ENCODE assay signal across 8 cellular contexts in the genomic region with DNA sequence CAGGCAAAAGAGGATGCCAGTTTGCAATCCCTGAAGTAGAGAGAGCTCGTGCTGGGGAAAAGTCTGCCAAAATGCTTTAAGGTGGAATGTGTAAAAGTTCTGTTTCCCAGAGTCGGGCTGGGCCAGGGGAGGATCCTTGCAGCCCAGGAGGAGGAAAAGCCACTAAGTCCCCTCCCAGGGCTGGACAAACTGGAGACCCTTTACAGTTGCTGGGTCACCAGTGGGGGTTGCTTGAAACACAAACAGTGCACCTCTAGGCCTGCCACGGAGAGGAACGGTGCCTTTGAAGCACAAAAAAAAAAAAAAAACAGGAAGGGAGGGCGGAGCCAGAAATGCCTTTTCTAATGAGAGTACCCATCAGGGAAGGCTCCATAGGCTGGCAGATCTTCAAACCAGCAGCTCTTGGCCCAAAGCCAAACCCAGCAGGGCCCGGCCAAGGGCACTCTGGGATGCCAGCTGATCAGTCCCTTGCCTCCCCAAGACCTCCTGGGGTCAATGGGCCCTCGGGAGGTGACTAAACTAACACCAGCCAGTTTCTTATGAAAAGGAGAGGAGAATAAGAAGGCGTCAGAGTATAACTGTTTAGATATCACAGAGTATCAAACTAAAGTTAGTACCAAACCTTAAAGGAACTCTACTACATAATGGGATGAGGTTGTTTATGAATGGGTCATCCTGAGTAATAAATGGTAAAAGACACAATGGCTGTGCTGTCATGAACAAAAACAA. TPM values are rescaled to one million over a fixed set of nuclear protein-coding genes. Genes with fewer than 3 reads are reported as not detected.
A peak's percentile ranks its signal among the peaks of the same experiment; 100 is the strongest.
DNase-seq lines count a peak whose midpoint lies in the region; ATAC-seq, FAIRE-seq and TF ChIP-seq lines count a peak whose summit lies in the region.

No MANE protein-coding gene starts in this region.

- peaks cover 8% of the 10 kb centered on the region for H3K27me3 Mint-ChIP-seq in astrocyte (ENCODE audit: low read depth, unreplicated experiment)

- peak; percentile 41 for ATAC-seq in RWPE2 (ENCODE audit: low read depth)
- peak; percentile 76 for ATAC-seq in left ventricle myocardium superior
- ATAC-seq in GM19023 (IDR thresholded peaks at IDR 0.05; ENCODE audit: unreplicated experiment): no peak
- ATAC-seq in HG02840 (IDR thresholded peaks at IDR 0.05; ENCODE audit: low FRiP score, unreplicated experiment): no peak

- H3K9me2 ChIP-seq in Karpas-422 (replicated peaks; ENCODE audit: insufficient read depth, low read length): no peaks in the 10 kb centered on the region

- no peaks in the 10 kb centered on the region for H3K9me3 Mint-ChIP-seq in astrocyte (ENCODE audit: unreplicated experiment)

- intact Hi-C loops in left ventricle myocardium superior (cut with micrococcal nuclease): no loop called here
- intact Hi-C loops in posterior vena cava (cut with DNase I): no loop called here

- H3K4me1 Mint-ChIP-seq in astrocyte (ENCODE audit: low read depth, unreplicated experiment): peaks cover 33% of the 10 kb centered on the region

- H2AFZ ChIP-seq in Karpas-422 (ENCODE audit: low read length) (0 out of 2 replicates have a peak overlapping the region, but pooled peaks have one; percentile 5), astrocyte (ENCODE audit: low read depth, low read length) (peak overlapping the region; percentile 73)

- no peaks in the 10 kb centered on the region for H3K9me3 ChIP-seq in Karpas-422 (ENCODE audit: low read length)
- H3K9me3 ChIP-seq in RWPE2 (ENCODE audit: severe bottlenecking): no peaks in the 10 kb centered on the region
- H3K9me3 ChIP-seq in astrocyte (ENCODE audit: insufficient read depth, low read depth, low read length): no peaks in the 10 kb centered on the region

- peak overlapping the region; percentile 95 for H3K27ac Mint-ChIP-seq in astrocyte (ENCODE audit: unreplicated experiment)

- H3K36me3 Mint-ChIP-seq in astrocyte (ENCODE audit: low read depth, unreplicated experiment): no peaks in the 10 kb centered on the region

- H3K36me3 ChIP-seq in Karpas-422 (ENCODE audit: insufficient read depth, low read length): no peaks in the 10 kb centered on the region
- H3K36me3 ChIP-seq in RWPE2 (ENCODE audit: low read depth): no peaks in the 10 kb centered on the region
- no peaks in the 10 kb centered on the region for H3K36me3 ChIP-seq in astrocyte (ENCODE audit: insufficient read depth, low read length)

- TF ChIP-seq CTCF in GM12864 (IDR thresholded peaks at IDR 0.05; ENCODE audit: low read depth, low read length, missing control alignments): no peak
- no peak for TF ChIP-seq CTCF in RWPE2 (IDR thresholded peaks at IDR 0.05; ENCODE audit: poor library complexity, severe bottlenecking)
- TF ChIP-seq CTCF in astrocyte (IDR thresholded peaks at IDR 0.05; ENCODE audit: insufficient read depth, low read depth, low read length): no peak

- H3K27ac ChIP-seq in Karpas-422 (ENCODE audit: low read length): peak overlapping the region; percentile 98
- peak overlapping the region; percentile 94 for H3K27ac ChIP-seq in RWPE2 (ENCODE audit: poor library complexity, severe bottlenecking)
- peak overlapping the region; percentile 42 for H3K27ac ChIP-seq in astrocyte (ENCODE audit: low read depth, low read length)

- H3K4me2 ChIP-seq in Karpas-422 (ENCODE audit: low read depth, low read length, poor library complexity, severe bottlenecking): peak overlapping the region; percentile 85
- H3K4me2 ChIP-seq in astrocyte (ENCODE audit: low read length): peak overlapping the region; percentile 89

- H3K27me3 ChIP-seq in Karpas-422 (ENCODE audit: low read length) (no peaks in the 10 kb centered on the region), RWPE2 (ENCODE audit: insufficient read depth, poor library complexity, severe bottlenecking) (no peaks in the 10 kb centered on the region), astrocyte (ENCODE audit: insufficient read depth, low read length) (no peaks in the 10 kb centered on the region)

- H3K9ac ChIP-seq in Karpas-422 (ENCODE audit: low read length): peak overlapping the region; percentile 83
- peak overlapping the region; percentile 39 for H3K9ac ChIP-seq in astrocyte (ENCODE audit: low read length)

- DNase-seq in GM12864 (ENCODE audit: low read depth): peak; percentile 55
- DNase-seq in Karpas-422: peak; percentile 90
- peak; percentile 77 for DNase-seq in RWPE2 (ENCODE audit: low spot score)
- DNase-seq in astrocyte (ENCODE audit: low read depth): peak; percentile 15
- DNase-seq in left ventricle myocardium superior: peak; percentile 88
- peak; percentile 94 for DNase-seq in posterior vena cava (ENCODE audit: low spot score)

- peaks cover 30% of the 10 kb centered on the region for H3K4me1 ChIP-seq in Karpas-422 (ENCODE audit: low read length)
- peaks cover 48% of the 10 kb centered on the region for H3K4me1 ChIP-seq in RWPE2 (ENCODE audit: insufficient read depth, poor library complexity, severe bottlenecking)
- peaks cover 30% of the 10 kb centered on the region for H3K4me1 ChIP-seq in astrocyte (ENCODE audit: insufficient read depth, low read length)

- peak overlapping the region; percentile 90 for H3K4me3 Mint-ChIP-seq in astrocyte (ENCODE audit: unreplicated experiment)

- FAIRE-seq in astrocyte (lab: Jason Lieb, UNC): no peak

- H3K79me2 ChIP-seq in Karpas-422 (ENCODE audit: low read length): no peaks in the 10 kb centered on the region
- H3K79me2 ChIP-seq in astrocyte (ENCODE audit: insufficient read depth, low read length): no peaks in the 10 kb centered on the region

- peak overlapping the region; percentile 59 for H3K4me3 ChIP-seq in GM12864 (ENCODE audit: low read depth, low read length)
- H3K4me3 ChIP-seq in Karpas-422 (ENCODE audit: low read length): peak overlapping the region; percentile 71
- H3K4me3 ChIP-seq in RWPE2 (ENCODE audit: severe bottlenecking): no peak overlapping the region
- H3K4me3 ChIP-seq in astrocyte (ENCODE audit: insufficient read depth, low read depth, low read length): peak overlapping the region; percentile 23

- no peaks in the 10 kb centered on the region for H4K20me1 ChIP-seq in Karpas-422 (ENCODE audit: insufficient read depth, low read depth, low read length)
- H4K20me1 ChIP-seq in astrocyte (ENCODE audit: insufficient read depth, low read length): no peaks in the 10 kb centered on the region

RNA-seq across cellular contexts. Expression of gene HLA-A, which starts 23.7 kb away (rescaled TPM):
- 739 and 1,496 TPM in 2 replicates for total RNA-seq in Karpas-422 (2014; rRNA removed; shearing (Covaris generic); ENCODE audit: low replicate concordance)
- total RNA-seq in astrocyte (327 and 501 TPM in 2 replicates), left ventricle myocardium superior (256 TPM), posterior vena cava (100 to 1,000 TPM; 375 to 444 TPM)

Comparison
In these comparisons a context has a peak if more than half of its experiments do, and no peak if none do; other contexts are left out.
1. DNase-seq: peak in every context shown above with its lines; median percentile 94 in posterior vena cava; 90 in Karpas-422; 88 in left ventricle myocardium superior; 77 in RWPE2; 55 in GM12864; 15 in astrocyte.
2. H3K27ac ChIP-seq: peak in every context shown above with its lines; median percentile 98 in Karpas-422; 94 in RWPE2; 42 in astrocyte.
3. ATAC-seq: peak in RWPE2 (single experiment) and left ventricle myocardium superior (single experiment); none in GM19023 (single experiment) and HG02840 (single experiment).